In the genomic region with DNA sequence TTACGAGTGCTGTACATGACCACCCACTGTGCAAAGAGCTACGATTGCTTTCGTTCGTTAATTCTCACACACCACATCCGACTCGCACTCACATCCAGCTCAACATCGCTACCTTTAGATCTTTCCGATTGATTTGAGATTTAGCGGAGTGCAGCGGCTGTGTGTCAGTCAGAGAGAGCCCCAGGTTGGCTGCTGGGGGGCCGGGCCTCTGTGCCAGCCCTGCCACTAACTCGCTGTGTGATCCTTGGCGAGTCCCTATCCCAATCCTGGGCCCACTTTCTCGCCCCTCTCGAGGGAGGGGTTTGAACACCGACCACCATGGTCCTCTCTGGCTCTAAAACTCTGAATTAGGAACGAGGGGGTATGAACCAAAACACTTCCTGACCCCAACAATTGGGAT, we compare ENCODE assay signal across 27 cellular contexts. TPM values are rescaled to one million over a fixed set of nuclear protein-coding genes. Genes with fewer than 3 reads are reported as not detected.
"Had no signal": no experiment of that assay in that cellular context is flagged by ENCODE, and none has a peak within 500 bp of the region (broad histone marks: within the 10 kb centered on the region; RNA-seq: fewer than 3 reads in every experiment).

No MANE protein-coding gene starts in this region.

- H3K9me3 ChIP-seq: esophagus muscularis mucosa, mucosa of descending colon, stomach, suprapubic skin, tibial nerve had no signal

- H3K36me3 ChIP-seq: esophagus muscularis mucosa, stomach, suprapubic skin, tibial nerve had no signal

- H3K4me3 ChIP-seq: esophagus muscularis mucosa, hepatocyte, mucosa of descending colon, stomach, suprapubic skin, tibial nerve had no signal

- ATAC-seq: activated naive CD8-positive, alpha-beta T cell treated with anti-CD3 and anti-CD28 coated beads, Interleukin-2, amount 50 U/mL, for 24 hours; activated T-cell treated with anti-CD3 and anti-CD28 coated beads, Interleukin-2, amount 50 U/mL, for 72 hours; effector memory CD8-positive, alpha-beta T cell; mucosa of descending colon; right cardiac atrium; stimulated activated memory B cell treated with anti-CD40 and anti-IgM and Interleukin-4, amounts not matched to agents 10 μg/mL and 1 μg/mL and 100 μg/mL, for 72 hours had no signal

- H3K4me2 ChIP-seq: hepatocyte had no signal

- H3K79me2 ChIP-seq: hepatocyte had no signal

- DNase-seq: activated CD4-positive, alpha-beta memory T cell treated with anti-CD3 and anti-CD28 coated beads, Interleukin-2, amount 10 ng/mL, durations not matched to agents 7 days and 5 days; activated CD4-positive, alpha-beta T cell treated with anti-CD3 and anti-CD28 coated beads for 48 hours; activated gamma-delta T cell; activated naive CD4-positive, alpha-beta T cell treated with anti-CD3 and anti-CD28 coated beads, Interleukin-2, amount 50 U/mL, for 16 hours; activated naive CD8-positive, alpha-beta T cell treated with anti-CD3 and anti-CD28 coated beads, Interleukin-2, amount 50 U/mL, for 24 hours; activated T-cell treated with anti-CD3 and anti-CD28 coated beads, Interleukin-2, amount 50 U/mL, for 72 hours; caudate nucleus; effector memory CD8-positive, alpha-beta T cell; glutamatergic neuron; immature natural killer cell; mesenchymal stem cell; mucosa of descending colon; right cardiac atrium; stimulated activated CD4-positive, alpha-beta T cell treated with anti-CD3 and anti-CD28 coated beads, Interleukin-1b, Interleukin-23, amount 100 ng/mL, for 48 hours; stomach had no signal

- H3K4me1 ChIP-seq: esophagus muscularis mucosa, stomach, suprapubic skin, tibial nerve had no signal

- H3K27ac ChIP-seq: esophagus muscularis mucosa, hepatocyte, stomach, suprapubic skin, tibial nerve had no signal

- FAIRE-seq: frontal cortex, urothelium cell line had no signal

- H2AFZ ChIP-seq: hepatocyte had no signal

RNA-seq across cellular contexts. Expression of gene DLK1, which starts 8.6 kb away (rescaled TPM):
- total RNA-seq: activated CD4-positive, alpha-beta memory T cell treated with anti-CD3 and anti-CD28 coated beads, Interleukin-2, amount 10 ng/mL, durations not matched to agents 7 days and 5 days; activated T-cell treated with anti-CD3 and anti-CD28 coated beads, Interleukin-2, amount 50 U/mL, for 72 hours; aorta; dermis microvascular lymphatic vessel endothelial cell; frontal cortex; lower leg skin; pulmonary artery endothelial cell; right cardiac atrium; suprapubic skin; T-helper 2 cell treated with Interferon-gamma antibody and Interleukin-4, amounts not matched to agents 100 ng/mL and 5 ng/mL, for 36 hours; tibial nerve had no signal
- polyA plus RNA-seq: immature natural killer cell had no signal
